10 cellular contexts compared by ENCODE assay signal in genomic region chr14:91078095-91078737, GRCh38. TPM values are rescaled to one million over a fixed set of nuclear protein-coding genes. Genes with fewer than 3 reads are reported as not detected.
DNase-seq lines count a peak whose midpoint lies in the region; ATAC-seq and TF ChIP-seq lines count a peak whose summit lies in the region.
"Had no signal": no experiment of that assay in that cellular context is flagged by ENCODE, and none has a peak within 500 bp of the region (broad histone marks: within the 10 kb centered on the region; RNA-seq: fewer than 3 reads in every experiment).

No MANE protein-coding gene starts in this region.

- no peaks in the 10 kb centered on the region for H3K9me2 ChIP-seq in OCI-LY7 (ENCODE audit: insufficient read depth, low read length)

- CTCF ChIA-PET in OCI-LY7 (lab: Charles Lee; ENCODE audit: unreplicated experiment): no interaction called here

- no peak for TF ChIP-seq CTCF in DND-41 (IDR thresholded peaks at IDR 0.05; ENCODE audit: borderline replicate concordance, extremely low read depth, low read length, poor library complexity, severe bottlenecking)
- TF ChIP-seq CTCF in OCI-LY7 (conservative IDR thresholded peaks at IDR 0.05; ENCODE audit: low read length): no peak

- POLR2A ChIA-PET in OCI-LY7 (lab: Charles Lee): interaction anchor here (0.7 to 0.9 kb wide), 2 partner anchors 19 to 40 kb away, joined by 3 to 4 read pairs; no protein-coding TSS in a partner anchor

- ATAC-seq in DND-41 (ENCODE audit: insufficient read depth, low read depth) (peak; percentile 100), GM21723 (IDR thresholded peaks at IDR 0.05; ENCODE audit: unreplicated experiment) (peak; percentile 93), T-helper 17 cell (peak; percentile 100)
- ATAC-seq: Panc1 had no signal

- H3K9me3 ChIP-seq in DND-41 (ENCODE audit: insufficient read depth, low read length, severe bottlenecking): no peaks in the 10 kb centered on the region
- H3K9me3 ChIP-seq in T-helper 17 cell (ENCODE audit: control insufficient read depth, low read length, poor library complexity, severe bottlenecking): no peaks in the 10 kb centered on the region
- no peaks in the 10 kb centered on the region for H3K9me3 ChIP-seq in iPS-20b (ENCODE audit: insufficient read depth, low read depth, low read length)
- H3K9me3 ChIP-seq in OCI-LY7 (ENCODE audit: low read length): no peaks in the 10 kb centered on the region

- H3K4me1 ChIP-seq in DND-41 (ENCODE audit: insufficient read depth, low read length) (peaks cover 14% of the 10 kb centered on the region), iPS-20b (ENCODE audit: insufficient read depth, low read length) (peaks cover 5% of the 10 kb centered on the region; the same call in 1 of the 2 replicates), OCI-LY7 (ENCODE audit: insufficient read depth, low read length, poor library complexity, severe bottlenecking) (no peaks in the 10 kb centered on the region)

- no peaks in the 10 kb centered on the region for H3K27me3 Mint-ChIP-seq in T-helper 17 cell

- H3K27ac Mint-ChIP-seq in T-helper 17 cell: peak overlapping the region; percentile 91

- H3K4me3 ChIP-seq in DND-41 (ENCODE audit: low read depth in 1 of 2, low read length in 2 of 2) (no peak overlapping the region), iPS-20b (ENCODE audit: low read length) (no peak overlapping the region), OCI-LY7 (ENCODE audit: low read depth, low read length, poor library complexity, severe bottlenecking) (no peak overlapping the region)
- H3K4me3 ChIP-seq: dorsolateral prefrontal cortex had no signal

- peaks cover 11% of the 10 kb centered on the region; the same call in 1 of the 2 replicates for H4K20me1 ChIP-seq in DND-41 (ENCODE audit: insufficient read depth, low read length)
- no peaks in the 10 kb centered on the region for H4K20me1 ChIP-seq in OCI-LY7 (ENCODE audit: insufficient read depth, low read length)

- H3K27ac ChIP-seq in DND-41 (ENCODE audit: low read length) (no peak overlapping the region), iPS-20b (ENCODE audit: low read length) (no peak overlapping the region), OCI-LY7 (ENCODE audit: low read depth, low read length, poor library complexity, severe bottlenecking) (no peak overlapping the region)
- H3K27ac ChIP-seq: dorsolateral prefrontal cortex had no signal

- no TSS peak for BruUV-seq in OCI-LY7 (replicated peaks; lab: Mats Ljungman, UMichigan)

- intact Hi-C loops in OCI-LY7 (cut with micrococcal nuclease; ENCODE audit: unreplicated experiment): no loop called here

- peaks cover 2% of the 10 kb centered on the region for H3K36me3 Mint-ChIP-seq in T-helper 17 cell (ENCODE audit: low read depth)

- H3K9ac ChIP-seq in DND-41 (ENCODE audit: low read depth, low read length) (no peak overlapping the region), iPS-20b (ENCODE audit: low read depth, low read length) (peak overlapping the region; percentile 34; the same call in 1 of the 2 replicates)

- no peak overlapping the region for H2AFZ ChIP-seq in DND-41 (ENCODE audit: low read depth, low read length)
- H2AFZ ChIP-seq in OCI-LY7 (ENCODE audit: low read length): no peak overlapping the region

- H3K36me3 ChIP-seq in DND-41 (ENCODE audit: insufficient read depth, low read length): no peaks in the 10 kb centered on the region
- H3K36me3 ChIP-seq in iPS-20b (ENCODE audit: insufficient read depth, low read depth, low read length): no peaks in the 10 kb centered on the region
- no peaks in the 10 kb centered on the region for H3K36me3 ChIP-seq in OCI-LY7 (ENCODE audit: insufficient read depth, low read length)

- H3K27me3 ChIP-seq in DND-41 (ENCODE audit: insufficient read depth, low read length, poor library complexity) (peaks cover 11% of the 10 kb centered on the region), iPS-20b (ENCODE audit: insufficient read depth, low read length) (no peaks in the 10 kb centered on the region)
- H3K27me3 ChIP-seq: dorsolateral prefrontal cortex had no signal

- DNase-seq in DND-41: peak; percentile 78
- DNase-seq in T-helper 17 cell: peak in 1 of 3 donors; percentile 15
- no peak for DNase-seq in NCI-H187 treated with DMSO at 0.1 percent for 48 hours (lab: John Stamatoyannopoulos, UW)
- no peak for DNase-seq in COR-L47 (lab: John Stamatoyannopoulos, UW)
- DNase-seq in NCI-H226: no peak
- DNase-seq in OCI-LY7 (ENCODE audit: low spot score): no peak
- DNase-seq: dorsolateral prefrontal cortex had no signal

- H3K79me2 ChIP-seq in DND-41 (ENCODE audit: insufficient read depth, low read length) (no peaks in the 10 kb centered on the region), OCI-LY7 (ENCODE audit: insufficient read depth, low read depth, low read length) (no peaks in the 10 kb centered on the region)

- peak overlapping the region; percentile 81 for H3K4me3 Mint-ChIP-seq in T-helper 17 cell

- peak overlapping the region; percentile 19; the same call in 1 of the 2 replicates for H3K4me2 ChIP-seq in DND-41 (ENCODE audit: insufficient read depth, low read length)
- H3K4me2 ChIP-seq in OCI-LY7 (ENCODE audit: low read length): no peak overlapping the region

- peaks cover 32% of the 10 kb centered on the region for H3K4me1 Mint-ChIP-seq in T-helper 17 cell

RNA-seq across cellular contexts. Expression of gene RPS6KA5, which starts 17.8 kb away (rescaled TPM):
- total RNA-seq in T-helper 17 cell (10 to 100 TPM; 35.4 to 42.0 TPM), OCI-LY7 (2022) (12.7 and 14.3 TPM in 2 replicates)
- total RNA-seq in OCI-LY7 (2014; rRNA removed; shearing (Covaris generic)): 9.0 and 9.6 TPM in 2 replicates

RNA-seq across cellular contexts. Expression of gene DGLUCY, which starts 35.7 kb away (rescaled TPM):
- total RNA-seq in T-helper 17 cell (10 to 100 TPM; 81.7 to 86.0 TPM), OCI-LY7 (2022) (56.8 and 60.2 TPM in 2 replicates)
- 30.2 and 37.6 TPM in 2 replicates for total RNA-seq in OCI-LY7 (2014; rRNA removed; shearing (Covaris generic))
